1 cellular context compared by ENCODE assay signal in genomic region chr5:179220716-179221115, GRCh38.
TF ChIP-seq lines count a peak whose summit lies in the region.

No MANE protein-coding gene starts in this region.

TF ChIP-seq in SK-N-SH, 30 proteins besides CTCF, POLR2A, EP300 and RAD21 (continued from another document):
- TF ChIP-seq PBX3 (IDR thresholded peaks at IDR 0.05) (no peak), MXI1 (IDR thresholded peaks at IDR 0.05; ENCODE audit: low read depth, low read length) (no peak), USF2 (IDR thresholded peaks at IDR 0.05; ENCODE audit: borderline replicate concordance, low read depth, low read length) (no peak)
